Comparison of ENCODE assay signal across 8 cellular contexts in genomic region chr2:131492015-131492417, GRCh38. TPM values are rescaled to one million over a fixed set of nuclear protein-coding genes. Genes with fewer than 3 reads are reported as not detected.
DNase-seq lines count a peak whose midpoint lies in the region; ATAC-seq and TF ChIP-seq lines count a peak whose summit lies in the region.
"Not testable (repeated sequence)": the region's sequence is repeated elsewhere in the genome, so short reads cannot be mapped to it uniquely, and the experiment has no call there.

Gene MZT2A (minus strand): TSS chr2:131492397. CDS start chr2:131492376, 21 bp downstream.

- H3K4me1 Mint-ChIP-seq in CD4-positive, CD25-positive, alpha-beta regulatory T cell: peaks cover 0 to 50% (median 24%) of the 10 kb centered on the region in 4 donors
- H3K4me1 Mint-ChIP-seq in mesothelial cell of epicardium: peaks cover 18% of the 10 kb centered on the region

- H3K9me3 ChIP-seq in CD4-positive, CD25-positive, alpha-beta regulatory T cell (ENCODE audit: control insufficient read depth in 2 of 2, low read length in 2 of 2); PC-9 (ENCODE audit: insufficient read depth, low read depth); smooth muscle cell (replicated peaks; ENCODE audit: low read depth): not testable (repeated sequence)

- not testable (repeated sequence) for DNase-seq in CD4-positive, CD25-positive, alpha-beta regulatory T cell; PC-9; fibroblast of pulmonary artery (ENCODE audit: low read depth); mesothelial cell of epicardium (ENCODE audit: low spot score in 2 of 2, unreplicated experiment in 2 of 2); smooth muscle cell (lab: John Stamatoyannopoulos, UW; ENCODE audit: unreplicated experiment)

- 0 to 1% (median 1%) methylated on average over 21 to 51 of the region's 53 CpGs for WGBS in adipose tissue, 3 donors
- 3% methylated on average over 16 of the region's 53 CpGs for WGBS in smooth muscle cell (ENCODE audit: low lambda C conversion rate)

- H3K27me3 ChIP-seq in CD4-positive, CD25-positive, alpha-beta regulatory T cell (ENCODE audit: control insufficient read depth, insufficient read depth, low read length); PC-9 (ENCODE audit: insufficient read depth, low read depth); smooth muscle cell (ENCODE audit: low read depth): not testable (repeated sequence)

- peak within 1 kb of the TSS; percentile 83 for H3K4me3 ChIP-seq in CD4-positive, CD25-positive, alpha-beta regulatory T cell (ENCODE audit: low read depth, low read length)
- H3K4me3 ChIP-seq in PC-9: peak within 1 kb of the TSS; percentile 80
- peak within 1 kb of the TSS; percentile 88 for H3K4me3 ChIP-seq in fibroblast of pulmonary artery (replicated peaks; ENCODE audit: low read depth, low read length)
- peak within 1 kb of the TSS; percentile 91 for H3K4me3 ChIP-seq in smooth muscle cell

- peak within 1 kb of the TSS; percentile 68 for H2AFZ ChIP-seq in PC-9
- peak within 1 kb of the TSS; percentile 96 for H2AFZ ChIP-seq in smooth muscle cell (ENCODE audit: low read depth)

- not testable (repeated sequence) for H4K20me1 ChIP-seq in PC-9 (ENCODE audit: insufficient read depth); smooth muscle cell (ENCODE audit: low read depth)

- not testable (repeated sequence) for H3F3A ChIP-seq in PC-9 (ENCODE audit: insufficient read depth, low read depth); smooth muscle cell (ENCODE audit: low read depth)

- not testable (repeated sequence) for BruUV-seq in PC-9 (replicated peaks; lab: Mats Ljungman, UMichigan)

- not testable (repeated sequence) for H3K27me3 Mint-ChIP-seq in CD4-positive, CD25-positive, alpha-beta regulatory T cell; mesothelial cell of epicardium (ENCODE audit: low read depth)

- not testable (repeated sequence) for H3K9me2 ChIP-seq in PC-9 (ENCODE audit: insufficient read depth)

- intact Hi-C loops in PC-9 (cut with micrococcal nuclease; ENCODE audit: unreplicated experiment): not testable (repeated sequence)

- H3K27ac Mint-ChIP-seq in CD4-positive, CD25-positive, alpha-beta regulatory T cell: peak within 1 kb of the TSS; percentile 97 to 99 (median 98)
- H3K27ac Mint-ChIP-seq in mesothelial cell of epicardium: peak within 1 kb of the TSS; percentile 98

- H3K36me3 ChIP-seq in CD4-positive, CD25-positive, alpha-beta regulatory T cell (ENCODE audit: control insufficient read depth, insufficient read depth, low read length); PC-9 (ENCODE audit: low read depth); smooth muscle cell (ENCODE audit: low read depth): not testable (repeated sequence)

- CTCF ChIA-PET in PC-9 (lab: Charles Lee): interaction anchor here (1.0 kb wide), 1 partner anchor 182 kb away, joined by 4 read pairs; no protein-coding TSS in a partner anchor

- POLR2A ChIA-PET in PC-9 (lab: Charles Lee; ENCODE audit: unreplicated experiment): interaction anchor here (0.6 kb wide), 1 partner anchor 855 kb away, joined by 3 read pairs; no protein-coding TSS in a partner anchor

- peaks cover 28% of the 10 kb centered on the region for H3K4me1 ChIP-seq in CD4-positive, CD25-positive, alpha-beta regulatory T cell (ENCODE audit: control insufficient read depth, insufficient read depth, low read length, poor library complexity, severe bottlenecking)
- not testable (repeated sequence) for H3K4me1 ChIP-seq in PC-9 (replicated peaks; ENCODE audit: insufficient read depth); smooth muscle cell (ENCODE audit: low read depth)

- peaks cover 55% of the 10 kb centered on the region for H3K79me2 ChIP-seq in PC-9 (ENCODE audit: low read depth)
- H3K79me2 ChIP-seq in smooth muscle cell (ENCODE audit: low read depth): peaks cover 39% of the 10 kb centered on the region

- H3K4me2 ChIP-seq in PC-9 (peak within 1 kb of the TSS; percentile 91), smooth muscle cell (peak within 1 kb of the TSS; percentile 95)

- not testable (repeated sequence) for H3K9me3 Mint-ChIP-seq in CD4-positive, CD25-positive, alpha-beta regulatory T cell; mesothelial cell of epicardium

- H3K9ac ChIP-seq in smooth muscle cell (ENCODE audit: low read depth): peak within 1 kb of the TSS; percentile 93

- H3K27ac ChIP-seq in CD4-positive, CD25-positive, alpha-beta regulatory T cell (ENCODE audit: insufficient read depth, low read length, poor library complexity, severe bottlenecking): peak within 1 kb of the TSS; percentile 96
- peak within 1 kb of the TSS; percentile 72 for H3K27ac ChIP-seq in PC-9
- H3K27ac ChIP-seq in adipose tissue (ENCODE audit: low read depth, low read length): peak within 1 kb of the TSS; percentile 31
- peak within 1 kb of the TSS; percentile 84 for H3K27ac ChIP-seq in smooth muscle cell (ENCODE audit: low read depth)

- H3K36me3 Mint-ChIP-seq in CD4-positive, CD25-positive, alpha-beta regulatory T cell; mesothelial cell of epicardium: not testable (repeated sequence)

- TF ChIP-seq CTCF in PC-9 (conservative IDR thresholded peaks at IDR 0.05); fibroblast of pulmonary artery (IDR thresholded peaks at IDR 0.05; ENCODE audit: low read length, missing control alignments); mesothelial cell of epicardium (IDR thresholded peaks at IDR 0.05; ENCODE audit: unreplicated experiment); smooth muscle cell (IDR thresholded peaks at IDR 0.05; ENCODE audit: borderline replicate concordance, insufficient read depth, poor library complexity, severe bottlenecking): not testable (repeated sequence)

- peak within 1 kb of the TSS; percentile 96 to 100 (median 97) for H3K4me3 Mint-ChIP-seq in CD4-positive, CD25-positive, alpha-beta regulatory T cell
- peak within 1 kb of the TSS; percentile 92 for H3K4me3 Mint-ChIP-seq in mesothelial cell of epicardium

- not testable (repeated sequence) for ATAC-seq in CD4-positive, CD25-positive, alpha-beta regulatory T cell (ENCODE audit: low read depth in 2 of 2)
- ATAC-seq in GM19452 (IDR thresholded peaks at IDR 0.05; ENCODE audit: unreplicated experiment) (peak; percentile 6), HG03064 (IDR thresholded peaks at IDR 0.05; ENCODE audit: low read depth, unreplicated experiment) (peak; percentile 1)

RNA-seq across cellular contexts. Expression of gene MZT2A, which starts in this region (rescaled TPM):
- 97.9 TPM for total RNA-seq in CD4-positive, CD25-positive, alpha-beta regulatory T cell
- 100 to 1,000 TPM; 114 to 201 (median 151) TPM for polyA plus RNA-seq in CD4-positive, CD25-positive, alpha-beta regulatory T cell
- total RNA-seq in PC-9 (2021) (202 and 229 TPM in 2 replicates), mesothelial cell of epicardium (106 to 109 TPM (median 106 TPM) in 3 replicates), smooth muscle cell (85.1 and 103 TPM in 2 replicates)
- polyA plus RNA-seq in adipose tissue (100 to 1,000 TPM in 1 of 3 donors, 10 to 100 TPM in 2; 54.8 to 114 (median 62.7) TPM), smooth muscle cell (137 and 165 TPM in 2 replicates)

Comparison
In these comparisons a context has a peak if more than half of its experiments do, and no peak if none do; other contexts are left out.
1. H3K27ac ChIP-seq: peak in every context shown above with its lines; median percentile 96 in CD4-positive, CD25-positive, alpha-beta regulatory T cell; 84 in smooth muscle cell; 72 in PC-9; 31 in adipose tissue.